27 cellular contexts compared by ENCODE assay signal in the genomic region with DNA sequence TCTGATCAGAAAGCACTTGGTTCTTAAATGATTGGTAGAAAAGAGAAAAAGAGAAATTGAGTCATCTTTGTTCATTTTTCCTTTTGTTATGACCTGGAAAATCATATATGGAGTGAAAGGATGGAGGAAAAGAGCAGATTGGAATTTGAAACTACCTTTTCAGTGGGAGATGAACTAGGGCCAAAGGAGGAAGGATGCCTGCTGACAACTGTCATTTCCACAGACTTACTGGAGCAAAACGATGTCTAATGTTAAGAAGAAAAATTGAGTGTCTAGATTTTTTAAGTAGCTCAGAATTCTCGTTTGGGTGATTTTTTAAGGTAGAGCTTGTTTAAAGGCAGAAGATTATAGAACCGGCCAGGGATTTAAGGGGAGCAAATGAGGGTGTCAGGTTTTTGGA.
"Had no signal": no experiment of that assay in that cellular context is flagged by ENCODE, and none has a peak within 500 bp of the region (broad histone marks: within the 10 kb centered on the region; RNA-seq: fewer than 3 reads in every experiment).

No MANE protein-coding gene starts in this region.

- H3K27me3 ChIP-seq: brain microvascular endothelial cell, esophagus muscularis mucosa, foreskin keratinocyte, gastrocnemius medialis, heart right ventricle had no signal

- H3K9me3 ChIP-seq: esophagus muscularis mucosa, gastrocnemius medialis had no signal

- H3K36me3 ChIP-seq: brain microvascular endothelial cell, esophagus muscularis mucosa, gastrocnemius medialis, heart right ventricle had no signal

- H3K4me3 ChIP-seq: esophagus muscularis mucosa, gastrocnemius medialis, heart right ventricle had no signal

- H3K27ac ChIP-seq: brain microvascular endothelial cell, esophagus muscularis mucosa, foreskin keratinocyte, gastrocnemius medialis, heart right ventricle, VCaP had no signal

- DNase-seq: activated CD4-positive, alpha-beta T cell treated with anti-CD3 and anti-CD28 coated beads for 1 hour; activated CD4-positive, alpha-beta T cell treated with anti-CD3 and anti-CD28 coated beads for 4 hours; activated CD4-positive, alpha-beta T cell treated with anti-CD3 and anti-CD28 coated beads, Interleukin-2, amount 10 ng/mL, durations not matched to agents 7 days and 5 days; activated CD4-positive, alpha-beta T cell treated with anti-CD3 and anti-CD28 coated beads, Interleukin-2, amount 50 U/mL, for 4 hours; activated CD8-positive, alpha-beta memory T cell treated with anti-CD3 and anti-CD28 coated beads for 24 hours; activated CD8-positive, alpha-beta T cell treated with anti-CD3 and anti-CD28 coated beads for 36 hours; activated effector memory CD4-positive, alpha-beta T cell treated with Interleukin-2 at 50 U/mL for 16 hours; activated gamma-delta T cell treated with Interleukin-2 at 50 U/mL for 16 hours; activated naive CD4-positive, alpha-beta T cell treated with anti-CD3 and anti-CD28 coated beads, Interleukin-2, amount 50 U/mL, for 16 hours; activated naive CD4-positive, alpha-beta T cell treated with Interleukin-2 at 50 U/mL for 16 hours; activated T-cell treated with anti-CD3 and anti-CD28 coated beads, Interleukin-2, amount 50 U/mL, for 4 hours; amniotic stem cell; anterior cingulate cortex; brain microvascular endothelial cell; cortex of kidney; dermis blood vessel endothelial cell; effector CD4-positive, alpha-beta T cell; effector memory CD8-positive, alpha-beta T cell; erythroblast; foreskin keratinocyte; gastrocnemius medialis; heart right ventricle; T-helper 2 cell had no signal

- ATAC-seq: activated CD8-positive, alpha-beta T cell treated with anti-CD3 and anti-CD28 coated beads for 36 hours; activated T-cell treated with anti-CD3 and anti-CD28 coated beads, Interleukin-2, amount 50 U/mL, for 4 hours; activated T-helper 17 cell treated with anti-CD3 and anti-CD28 coated beads, Interleukin-2, amount 50 U/mL, for 72 hours; effector memory CD8-positive, alpha-beta T cell; foreskin keratinocyte; gastrocnemius medialis; heart right ventricle; WTC11 had no signal

- H3K4me1 ChIP-seq: esophagus muscularis mucosa, foreskin keratinocyte, gastrocnemius medialis, heart right ventricle had no signal
